Comparison of ENCODE assay signal across 11 cellular contexts in the genomic region with DNA sequence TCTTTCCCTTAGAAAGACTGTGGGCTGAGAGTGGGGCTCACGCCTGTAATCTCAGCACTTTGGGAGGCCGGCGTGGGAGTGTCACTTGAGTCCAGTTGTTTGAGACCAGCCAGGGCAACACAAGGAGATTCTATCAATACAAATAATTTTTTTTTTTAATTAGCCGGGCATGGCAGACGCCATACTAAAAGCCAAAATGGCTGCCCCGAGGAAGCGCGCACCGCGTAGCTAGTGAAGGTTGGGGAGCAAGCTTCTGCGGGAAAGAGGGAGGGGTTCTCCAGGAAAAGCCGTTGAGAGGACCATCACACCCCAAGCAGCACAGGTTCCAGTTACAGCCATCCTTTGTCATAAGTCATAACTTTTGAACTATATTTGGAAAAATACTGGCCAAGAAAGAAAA. TPM values are rescaled to one million over a fixed set of nuclear protein-coding genes. Genes with fewer than 3 reads are reported as not detected.
"Had no signal": no experiment of that assay in that cellular context is flagged by ENCODE, and none has a peak within 500 bp of the region (broad histone marks: within the 10 kb centered on the region; RNA-seq: fewer than 3 reads in every experiment).

No MANE protein-coding gene starts in this region.

- H3K4me3 Mint-ChIP-seq: HFFc6 had no signal

- H3K9me3 ChIP-seq: HAP-1 had no signal

- H3K9ac ChIP-seq: GM23248, KMS-11 had no signal

- H3K4me2 ChIP-seq: KMS-11 had no signal

- H3K27ac Mint-ChIP-seq: HFFc6 had no signal

- H3K36me3 ChIP-seq: HAP-1 had no signal

- H3K4me3 ChIP-seq: GM23248, HAP-1 had no signal

- H3K27ac ChIP-seq: GM23248, KMS-11 had no signal

- DNase-seq: GM23248, H7, HFFc6, IMR-90, KBM-7 had no signal

- H3K9me3 Mint-ChIP-seq: HFFc6 had no signal

- ATAC-seq: HCT116 had no signal

- FAIRE-seq: HTR-8/SVneo had no signal

- H3K4me1 ChIP-seq: HAP-1 had no signal

RNA-seq across cellular contexts. Expression of a gene that starts 58.6 kb away (rescaled TPM):
- total RNA-seq: H4, HFFc6, HT-29 had no signal
